Comparison of ENCODE assay signal across 19 cellular contexts in genomic region chr12:128971802-128972201, GRCh38.
DNase-seq lines count a peak whose midpoint lies in the region; ATAC-seq and TF ChIP-seq lines count a peak whose summit lies in the region.
"Had no signal": no experiment of that assay in that cellular context is flagged by ENCODE, and none has a peak within 500 bp of the region (broad histone marks: within the 10 kb centered on the region; RNA-seq: fewer than 3 reads in every experiment).

No MANE protein-coding gene starts in this region.

- H3K4me3 ChIP-seq in iPS-20b (ENCODE audit: low read length) (no peak overlapping the region; the same call in 1 of the 2 replicates), breast epithelium (no peak overlapping the region), Karpas-422 (ENCODE audit: low read length) (no peak overlapping the region)
- H3K4me3 ChIP-seq: adrenal gland, colonic mucosa, heart left ventricle, transverse colon had no signal

- no peaks in the 10 kb centered on the region for H3K9me3 Mint-ChIP-seq in T-helper 2 cell treated with Interferon-gamma antibody and Interleukin-4, amounts not matched to agents 5 μg/mL and 100 μg/mL, for 36 hours
- H3K9me3 Mint-ChIP-seq: activated CD4-positive, alpha-beta T cell treated with anti-CD3 and anti-CD28 coated beads, Interleukin-2, amount 10 ng/mL, durations not matched to agents 24 days and 14 days; T-helper 1 cell treated with Interleukin-12 subunit alpha and Interleukin-12 subunit beta and Interleukin-4 antibody, amounts not matched to agents 30 μg/mL and 1 μg/mL, for 36 hours had no signal

- H3K4me1 Mint-ChIP-seq in T-helper 2 cell treated with Interferon-gamma antibody and Interleukin-4, amounts not matched to agents 5 μg/mL and 100 μg/mL, for 36 hours (ENCODE audit: low read depth), result peaks cover 11% of the 10 kb centered on the region

- H3K9me2 ChIP-seq in Karpas-422 (replicated peaks; ENCODE audit: insufficient read depth, low read length), result no peaks in the 10 kb centered on the region

- no peaks in the 10 kb centered on the region for H3K36me3 Mint-ChIP-seq in T-helper 2 cell treated with Interferon-gamma antibody and Interleukin-4, amounts not matched to agents 5 μg/mL and 100 μg/mL, for 36 hours (ENCODE audit: low read depth)

- H3K27me3 ChIP-seq in iPS-20b (ENCODE audit: insufficient read depth, low read length) (peaks cover 31% of the 10 kb centered on the region), breast epithelium (peaks cover 0 to 33% of the 10 kb centered on the region in 2 donors), Karpas-422 (ENCODE audit: low read length) (no peaks in the 10 kb centered on the region)
- H3K27me3 ChIP-seq: colonic mucosa had no signal

- H3K79me2 ChIP-seq in Karpas-422 (ENCODE audit: low read length), result no peaks in the 10 kb centered on the region

- DNase-seq in DMS153 (lab: John Stamatoyannopoulos, UW) (peak; percentile 91), NCI-H1092 (lab: John Stamatoyannopoulos, UW) (peak; percentile 45), NCI-H510A treated with DMSO at 0.1 percent for 48 hours (lab: John Stamatoyannopoulos, UW) (peak; percentile 91), breast epithelium (ENCODE audit: low spot score in 2 of 2) (no peak), Karpas-422 (no peak)
- DNase-seq in T-helper 2 cell treated with Interferon-gamma antibody and Interleukin-4, amounts not matched to agents 5 μg/mL and 100 μg/mL, for 36 hours (ENCODE audit: low spot score), result no peak
- DNase-seq: activated CD4-positive, alpha-beta T cell treated with anti-CD3 and anti-CD28 coated beads, Interleukin-2, amount 10 ng/mL, durations not matched to agents 24 days and 14 days; activated T-cell treated with anti-CD3 and anti-CD28 coated beads, Interleukin-2, amount 50 U/mL, for 48 hours; adrenal gland; colonic mucosa; erythroblast; heart left ventricle; IMR-90; left cardiac atrium; RPMI8226; transverse colon had no signal

- no peak overlapping the region for H3K4me3 Mint-ChIP-seq in T-helper 2 cell treated with Interferon-gamma antibody and Interleukin-4, amounts not matched to agents 5 μg/mL and 100 μg/mL, for 36 hours
- H3K4me3 Mint-ChIP-seq: activated CD4-positive, alpha-beta T cell treated with anti-CD3 and anti-CD28 coated beads, Interleukin-2, amount 10 ng/mL, durations not matched to agents 24 days and 14 days; T-helper 1 cell treated with Interleukin-12 subunit alpha and Interleukin-12 subunit beta and Interleukin-4 antibody, amounts not matched to agents 30 μg/mL and 1 μg/mL, for 36 hours had no signal

- H3K27ac ChIP-seq in iPS-20b (ENCODE audit: low read length) (no peak overlapping the region), breast epithelium (no peak overlapping the region), Karpas-422 (ENCODE audit: low read length) (no peak overlapping the region)
- H3K27ac ChIP-seq: adrenal gland, colonic mucosa, heart left ventricle, transverse colon had no signal

- H3K27ac Mint-ChIP-seq in T-helper 2 cell treated with Interferon-gamma antibody and Interleukin-4, amounts not matched to agents 5 μg/mL and 100 μg/mL, for 36 hours, result no peak overlapping the region
- H3K27ac Mint-ChIP-seq: activated CD4-positive, alpha-beta T cell treated with anti-CD3 and anti-CD28 coated beads, Interleukin-2, amount 10 ng/mL, durations not matched to agents 24 days and 14 days; T-helper 1 cell treated with Interleukin-12 subunit alpha and Interleukin-12 subunit beta and Interleukin-4 antibody, amounts not matched to agents 30 μg/mL and 1 μg/mL, for 36 hours had no signal

- intact Hi-C loops in breast epithelium (cut with DNase I; ENCODE audit: low total_unique reads), result no loop called here

- no peak overlapping the region for H2AFZ ChIP-seq in Karpas-422 (ENCODE audit: low read length)

- TF ChIP-seq CTCF in breast epithelium (IDR thresholded peaks at IDR 0.05), result no peak

- peaks cover 27% of the 10 kb centered on the region for H3K27me3 Mint-ChIP-seq in T-helper 2 cell treated with Interferon-gamma antibody and Interleukin-4, amounts not matched to agents 5 μg/mL and 100 μg/mL, for 36 hours (ENCODE audit: low read depth)

- H3K9me3 ChIP-seq in iPS-20b (ENCODE audit: insufficient read depth, low read depth, low read length) (no peaks in the 10 kb centered on the region), breast epithelium (no peaks in the 10 kb centered on the region), Karpas-422 (ENCODE audit: low read length) (no peaks in the 10 kb centered on the region)
- H3K9me3 ChIP-seq: adrenal gland, colonic mucosa, heart left ventricle, transverse colon had no signal

- ATAC-seq in GM21717 (IDR thresholded peaks at IDR 0.05; ENCODE audit: unreplicated experiment), result no peak
- ATAC-seq: heart left ventricle, left cardiac atrium had no signal

- no peak for TF ChIP-seq POLR2A in breast epithelium (IDR thresholded peaks at IDR 0.05)

- H4K20me1 ChIP-seq in Karpas-422 (ENCODE audit: insufficient read depth, low read depth, low read length), result no peaks in the 10 kb centered on the region

- H3K4me2 ChIP-seq in Karpas-422 (ENCODE audit: low read depth, low read length, poor library complexity, severe bottlenecking), result no peak overlapping the region

- H3K36me3 ChIP-seq in iPS-20b (ENCODE audit: insufficient read depth, low read depth, low read length), result no peaks in the 10 kb centered on the region
- no peaks in the 10 kb centered on the region for H3K36me3 ChIP-seq in breast epithelium
- H3K36me3 ChIP-seq in Karpas-422 (ENCODE audit: insufficient read depth, low read length), result no peaks in the 10 kb centered on the region
- H3K36me3 ChIP-seq: adrenal gland, colonic mucosa, heart left ventricle, transverse colon had no signal

- H3K9ac ChIP-seq in iPS-20b (ENCODE audit: low read depth, low read length) (peak overlapping the region; percentile 23; the same call in 1 of the 2 replicates), Karpas-422 (ENCODE audit: low read length) (no peak overlapping the region)

- H3K4me1 ChIP-seq in iPS-20b (ENCODE audit: insufficient read depth, low read length) (peaks cover 10% of the 10 kb centered on the region; the same call in 1 of the 2 replicates), breast epithelium (no peaks in the 10 kb centered on the region), Karpas-422 (ENCODE audit: low read length) (0 out of 2 replicates have a peak, but pooled peaks cover 3% of the 10 kb centered on the region)
- H3K4me1 ChIP-seq: adrenal gland, colonic mucosa, heart left ventricle, transverse colon had no signal

Comparison
In these comparisons a context has a peak if more than half of its experiments do, and no peak if none do; other contexts are left out.
1. DNase-seq: peak in DMS153 (single experiment), NCI-H1092 (single experiment) and NCI-H510A treated with DMSO at 0.1 percent for 48 hours (single experiment); none in breast epithelium (0 of 2), Karpas-422 (single experiment) and T-helper 2 cell treated with Interferon-gamma antibody and Interleukin-4, amounts not matched to agents 5 μg/mL and 100 μg/mL, for 36 hours (single experiment).